In genomic region chr9:74001382-74001781, GRCh38 we compare ENCODE assay signal across 17 cellular contexts.
A peak's percentile ranks its signal among the peaks of the same experiment; 100 is the strongest.
DNase-seq lines count a peak whose midpoint lies in the region; ATAC-seq and TF ChIP-seq lines count a peak whose summit lies in the region.
"Had no signal": no experiment of that assay in that cellular context is flagged by ENCODE, and none has a peak within 500 bp of the region (broad histone marks: within the 10 kb centered on the region; RNA-seq: fewer than 3 reads in every experiment).

No MANE protein-coding gene starts in this region.

- no peak for TF ChIP-seq CTCF in H9 (conservative IDR thresholded peaks at IDR 0.05)
- no peak for TF ChIP-seq CTCF in RWPE2 (IDR thresholded peaks at IDR 0.05; ENCODE audit: poor library complexity, severe bottlenecking)
- TF ChIP-seq CTCF in choroid plexus epithelial cell (conservative IDR thresholded peaks at IDR 0.05; ENCODE audit: low read depth, low read length): no peak
- no peak for TF ChIP-seq CTCF in kidney epithelial cell (IDR thresholded peaks at IDR 0.05; ENCODE audit: insufficient read depth, low read length, poor library complexity, severe bottlenecking)

- intact Hi-C loops in aorta (cut with DNase I): no loop called here

- H3K9me3 ChIP-seq in H9 (ENCODE audit: control insufficient read depth, low read depth, low read length) (no peaks in the 10 kb centered on the region), RWPE2 (ENCODE audit: severe bottlenecking) (no peaks in the 10 kb centered on the region), aorta (ENCODE audit: control insufficient read depth, low read length) (no peaks in the 10 kb centered on the region)
- H3K9me3 ChIP-seq: SK-N-SH had no signal

- no CpG with 5 or more reads among the region's 2 CpGs for WGBS in H9 (ENCODE audit: extremely low coverage, insufficient read length, low lambda C conversion rate)
- 34 to 37% methylated on average over 2 of the region's 2 CpGs for WGBS in aorta, 2 donors

- no peak overlapping the region for H4K8ac ChIP-seq in H9 (replicated peaks; ENCODE audit: insufficient read length, low read depth, low read length)

- no peak overlapping the region for H3K4me2 ChIP-seq in H9 (ENCODE audit: insufficient read depth, insufficient read length, low read length)
- H3K4me2 ChIP-seq: SK-N-SH had no signal

- H3K4me3 Mint-ChIP-seq in H9: no peak overlapping the region

- no peaks in the 10 kb centered on the region for H3K79me1 ChIP-seq in H9 (ENCODE audit: insufficient read depth, low read depth, low read length, poor library complexity, severe bottlenecking)

- ATAC-seq in RWPE2 (ENCODE audit: low read depth) (peak; percentile 53), aorta (ENCODE audit: low FRiP score) (no peak)

- peaks cover 20 to 30% of the 10 kb centered on the region in 2 experiments for H3K4me1 Mint-ChIP-seq in H9

- H2AK5ac ChIP-seq in H9 (ENCODE audit: insufficient read length, low read length): no peak overlapping the region

- peaks cover 0 to 2% of the 10 kb centered on the region in 2 experiments; a peak in 1 of 5 replicates for H3K9me3 Mint-ChIP-seq in H9

- no peak overlapping the region for H2BK15ac ChIP-seq in H9 (ENCODE audit: low read depth, low read length)

- H3K27ac Mint-ChIP-seq in H9: peak overlapping the region in 2 of 3 experiments; percentile 9 to 17; a peak in 2 of 7 replicates

- H3K27ac ChIP-seq in H9 (ENCODE audit: insufficient read length, low read depth, low read length) (no peak overlapping the region), RWPE2 (ENCODE audit: poor library complexity, severe bottlenecking) (no peak overlapping the region), aorta (ENCODE audit: low read depth in 1 of 2, low read length in 2 of 2) (no peak overlapping the region)
- H3K27ac ChIP-seq: C4-2B had no signal

- H3K18ac ChIP-seq in H9 (ENCODE audit: insufficient read length, low read depth, low read length): no peak overlapping the region

- no peak overlapping the region for H4K5ac ChIP-seq in H9 (ENCODE audit: insufficient read length, low read depth, low read length)

- peaks cover 0 to 24% (median 11%) of the 10 kb centered on the region in 3 experiments; a peak in 6 of 7 replicates for H3K36me3 Mint-ChIP-seq in H9 (ENCODE audit: insufficient read depth in 1 of 3, low read depth in 3 of 3)

- H3K23ac ChIP-seq in H9 (ENCODE audit: insufficient read length, low read depth, low read length): no peak overlapping the region

- H2AFZ ChIP-seq in H9 (ENCODE audit: low read length): no peak overlapping the region

- no peak overlapping the region for H2BK20ac ChIP-seq in H9 (ENCODE audit: low read depth, low read length, poor library complexity, severe bottlenecking)

- H3K56ac ChIP-seq in H9 (ENCODE audit: insufficient read length, low read depth, low read length): no peak overlapping the region

- H3K4me1 ChIP-seq in H9 (ENCODE audit: insufficient read depth, low read length): no peaks in the 10 kb centered on the region
- H3K4me1 ChIP-seq in RWPE2 (ENCODE audit: insufficient read depth, poor library complexity, severe bottlenecking): no peaks in the 10 kb centered on the region
- no peaks in the 10 kb centered on the region for H3K4me1 ChIP-seq in aorta (ENCODE audit: control insufficient read depth in 1 of 2, insufficient read depth in 2 of 2, low read length in 2 of 2)

- H3K36me3 ChIP-seq in RWPE2 (ENCODE audit: low read depth) (no peaks in the 10 kb centered on the region), kidney epithelial cell (ENCODE audit: control insufficient read depth, insufficient read depth, low read length) (no peaks in the 10 kb centered on the region), aorta (ENCODE audit: control insufficient read depth in 1 of 2, insufficient read depth in 2 of 2, low read length in 1 of 2) (no peaks in the 10 kb centered on the region)

- H4K91ac ChIP-seq in H9 (ENCODE audit: insufficient read length, low read depth, low read length): no peak overlapping the region

- no peak overlapping the region for H3K14ac ChIP-seq in H9 (ENCODE audit: insufficient read depth, low read length)

- no peaks in the 10 kb centered on the region for H3K27me3 Mint-ChIP-seq in H9 (ENCODE audit: low read depth)

- no peak for DNase-seq in H9
- no peak for DNase-seq in RWPE2 (ENCODE audit: low spot score)
- DNase-seq in choroid plexus epithelial cell (ENCODE audit: low read depth): peak; percentile 19
- DNase-seq in kidney epithelial cell (ENCODE audit: low read depth): peak; percentile 2
- no peak for DNase-seq in HK-2 (ENCODE audit: unreplicated experiment)
- no peak for DNase-seq in NCI-H510A (lab: John Stamatoyannopoulos, UW)
- DNase-seq in aorta: no peak
- DNase-seq: EL, KG1, NCI-H1048, NCI-H146, NCI-H2081, NCI-H345, NCI-H526 treated with DMSO at 0.1 percent for 48 hours, SHP77, SK-N-SH had no signal

- no peaks in the 10 kb centered on the region for H4K20me1 ChIP-seq in H9 (ENCODE audit: control insufficient read depth, insufficient read depth, insufficient read length)

- H3K27me3 ChIP-seq in H9 (ENCODE audit: insufficient read depth, low read length) (no peaks in the 10 kb centered on the region), RWPE2 (ENCODE audit: insufficient read depth, poor library complexity, severe bottlenecking) (no peaks in the 10 kb centered on the region), kidney epithelial cell (ENCODE audit: control insufficient read depth, insufficient read depth, low read length) (no peaks in the 10 kb centered on the region), aorta (ENCODE audit: control insufficient read depth in 1 of 2, insufficient read depth in 2 of 2, low read length in 1 of 2) (no peaks in the 10 kb centered on the region)

- H2BK120ac ChIP-seq in H9 (ENCODE audit: low read depth, low read length, poor library complexity, severe bottlenecking): no peak overlapping the region

- no peak overlapping the region for H2BK12ac ChIP-seq in H9 (ENCODE audit: insufficient read length, low read depth, low read length)

- H3K79me2 ChIP-seq in H9 (ENCODE audit: insufficient read depth, low read length): no peaks in the 10 kb centered on the region

- H3K4me3 ChIP-seq in RWPE2 (ENCODE audit: severe bottlenecking) (no peak overlapping the region), choroid plexus epithelial cell (ENCODE audit: low read depth, low read length) (no peak overlapping the region), kidney epithelial cell (ENCODE audit: low read depth, low read length) (no peak overlapping the region), aorta (ENCODE audit: low read length in 2 of 2) (no peak overlapping the region)

- H3K9ac ChIP-seq in H9 (ENCODE audit: extremely low read depth, insufficient read length, low read length): no peak overlapping the region
- H3K9ac ChIP-seq: SK-N-SH had no signal

- H2BK5ac ChIP-seq in H9 (ENCODE audit: insufficient read length, low read length): no peak overlapping the region

- H3K4ac ChIP-seq in H9 (ENCODE audit: low read depth, low read length): no peak overlapping the region

- no peaks in the 10 kb centered on the region for H3K23me2 ChIP-seq in H9 (ENCODE audit: insufficient read length, low read depth, low read length, poor library complexity, severe bottlenecking)

- no peak overlapping the region for H3T11ph ChIP-seq in H9 (ENCODE audit: low read length)

Comparison
In these comparisons a context has a peak if more than half of its experiments do, and no peak if none do; other contexts are left out.
1. DNase-seq: peak in choroid plexus epithelial cell (single experiment) and kidney epithelial cell (single experiment); none in H9 (single experiment), RWPE2 (single experiment), HK-2 (single experiment), NCI-H510A (single experiment) and aorta (0 of 2).